ENCODE assay signal across 19 cellular contexts in genomic region chr1:23148084-23148483, GRCh38. TPM values are rescaled to one million over a fixed set of nuclear protein-coding genes. Genes with fewer than 3 reads are reported as not detected.
DNase-seq lines count a peak whose midpoint lies in the region; ATAC-seq, FAIRE-seq and TF ChIP-seq lines count a peak whose summit lies in the region.
"Had no signal": no experiment of that assay in that cellular context is flagged by ENCODE, and none has a peak within 500 bp of the region (broad histone marks: within the 10 kb centered on the region; RNA-seq: fewer than 3 reads in every experiment).

No MANE protein-coding gene starts in this region.

- no peak for FAIRE-seq in astrocyte (lab: Jason Lieb, UNC)
- FAIRE-seq: colon, D721Med, G401.6, GM12891 had no signal

- ATAC-seq in stimulated activated memory B cell treated with anti-CD40 and anti-IgM and Interleukin-4, amounts not matched to agents 10 μg/mL and 1 μg/mL and 100 μg/mL, for 72 hours: no peak
- no peak for ATAC-seq in left lung
- ATAC-seq: foreskin keratinocyte had no signal

- no peaks in the 10 kb centered on the region for H3K36me3 ChIP-seq in astrocyte (ENCODE audit: insufficient read depth, low read length)
- H3K36me3 ChIP-seq in stomach: no peaks in the 10 kb centered on the region
- no peaks in the 10 kb centered on the region for H3K36me3 ChIP-seq in left lung
- H3K36me3 ChIP-seq: ascending aorta, sigmoid colon, thyroid gland had no signal

- no peak overlapping the region for H3K27ac ChIP-seq in astrocyte (ENCODE audit: low read depth, low read length)
- H3K27ac ChIP-seq in stomach: no peak overlapping the region
- no peak overlapping the region for H3K27ac ChIP-seq in left lung
- H3K27ac ChIP-seq: ascending aorta, foreskin keratinocyte, sigmoid colon, thyroid gland had no signal

- no peak for TF ChIP-seq CTCF in astrocyte (IDR thresholded peaks at IDR 0.05; ENCODE audit: insufficient read depth, low read depth, low read length)
- no peak for TF ChIP-seq CTCF in stomach (IDR thresholded peaks at IDR 0.05)
- no peak for TF ChIP-seq CTCF in left lung (IDR thresholded peaks at IDR 0.05)

- peaks cover 15% of the 10 kb centered on the region for H3K4me1 Mint-ChIP-seq in activated naive CD4-positive, alpha-beta T cell treated with anti-CD3 and anti-CD28 coated beads, Interleukin-2, amount 10 ng/mL, durations not matched to agents 7 days and 5 days
- H3K4me1 Mint-ChIP-seq in T-helper 2 cell treated with Interferon-gamma antibody and Interleukin-4, amounts not matched to agents 5 μg/mL and 100 μg/mL, for 36 hours (ENCODE audit: low read depth): peaks cover 18% of the 10 kb centered on the region
- H3K4me1 Mint-ChIP-seq in astrocyte (ENCODE audit: low read depth, unreplicated experiment): peaks cover 20% of the 10 kb centered on the region
- H3K4me1 Mint-ChIP-seq in stimulated activated memory B cell treated with anti-CD40 and anti-IgM and Interleukin-4, amounts not matched to agents 10 μg/mL and 1 μg/mL and 100 μg/mL, for 72 hours: peaks cover 27% of the 10 kb centered on the region

- peak overlapping the region; percentile 16 for H3K27ac Mint-ChIP-seq in activated naive CD4-positive, alpha-beta T cell treated with anti-CD3 and anti-CD28 coated beads, Interleukin-2, amount 10 ng/mL, durations not matched to agents 7 days and 5 days
- peak overlapping the region; percentile 79 for H3K27ac Mint-ChIP-seq in T-helper 2 cell treated with Interferon-gamma antibody and Interleukin-4, amounts not matched to agents 5 μg/mL and 100 μg/mL, for 36 hours
- H3K27ac Mint-ChIP-seq in astrocyte (ENCODE audit: unreplicated experiment): no peak overlapping the region
- peak overlapping the region; percentile 27 for H3K27ac Mint-ChIP-seq in stimulated activated memory B cell treated with anti-CD40 and anti-IgM and Interleukin-4, amounts not matched to agents 10 μg/mL and 1 μg/mL and 100 μg/mL, for 72 hours

- H3K27me3 ChIP-seq in astrocyte (ENCODE audit: insufficient read depth, low read length) (no peaks in the 10 kb centered on the region), stomach (no peaks in the 10 kb centered on the region), left lung (no peaks in the 10 kb centered on the region)
- H3K27me3 ChIP-seq: ascending aorta, foreskin keratinocyte, sigmoid colon, thyroid gland had no signal

- WGBS in stomach, 5 donors: 72 to 80% (median 75%) methylated on average over 4 of the region's 4 CpGs

- no peaks in the 10 kb centered on the region for H3K36me3 Mint-ChIP-seq in activated naive CD4-positive, alpha-beta T cell treated with anti-CD3 and anti-CD28 coated beads, Interleukin-2, amount 10 ng/mL, durations not matched to agents 7 days and 5 days
- no peaks in the 10 kb centered on the region for H3K36me3 Mint-ChIP-seq in T-helper 2 cell treated with Interferon-gamma antibody and Interleukin-4, amounts not matched to agents 5 μg/mL and 100 μg/mL, for 36 hours (ENCODE audit: low read depth)
- peaks cover 6% of the 10 kb centered on the region for H3K36me3 Mint-ChIP-seq in astrocyte (ENCODE audit: low read depth, unreplicated experiment)
- no peaks in the 10 kb centered on the region for H3K36me3 Mint-ChIP-seq in stimulated activated memory B cell treated with anti-CD40 and anti-IgM and Interleukin-4, amounts not matched to agents 10 μg/mL and 1 μg/mL and 100 μg/mL, for 72 hours

- H3K4me3 Mint-ChIP-seq in activated naive CD4-positive, alpha-beta T cell treated with anti-CD3 and anti-CD28 coated beads, Interleukin-2, amount 10 ng/mL, durations not matched to agents 7 days and 5 days: no peak overlapping the region
- H3K4me3 Mint-ChIP-seq in T-helper 2 cell treated with Interferon-gamma antibody and Interleukin-4, amounts not matched to agents 5 μg/mL and 100 μg/mL, for 36 hours: peak overlapping the region; percentile 57
- H3K4me3 Mint-ChIP-seq in astrocyte (ENCODE audit: unreplicated experiment): no peak overlapping the region
- H3K4me3 Mint-ChIP-seq in stimulated activated memory B cell treated with anti-CD40 and anti-IgM and Interleukin-4, amounts not matched to agents 10 μg/mL and 1 μg/mL and 100 μg/mL, for 72 hours: no peak overlapping the region

- H4K20me1 ChIP-seq in astrocyte (ENCODE audit: insufficient read depth, low read length): peaks cover 95% of the 10 kb centered on the region

- H3K9me3 ChIP-seq in astrocyte (ENCODE audit: insufficient read depth, low read depth, low read length) (no peaks in the 10 kb centered on the region), stomach (no peaks in the 10 kb centered on the region), left lung (no peaks in the 10 kb centered on the region)
- H3K9me3 ChIP-seq: ascending aorta, sigmoid colon, thyroid gland had no signal

- no peak overlapping the region for H3K9ac ChIP-seq in astrocyte (ENCODE audit: low read length)

- H3K9me3 Mint-ChIP-seq in activated naive CD4-positive, alpha-beta T cell treated with anti-CD3 and anti-CD28 coated beads, Interleukin-2, amount 10 ng/mL, durations not matched to agents 7 days and 5 days: no peaks in the 10 kb centered on the region
- H3K9me3 Mint-ChIP-seq in T-helper 2 cell treated with Interferon-gamma antibody and Interleukin-4, amounts not matched to agents 5 μg/mL and 100 μg/mL, for 36 hours: no peaks in the 10 kb centered on the region
- H3K9me3 Mint-ChIP-seq in astrocyte (ENCODE audit: unreplicated experiment): no peaks in the 10 kb centered on the region
- no peaks in the 10 kb centered on the region for H3K9me3 Mint-ChIP-seq in stimulated activated memory B cell treated with anti-CD40 and anti-IgM and Interleukin-4, amounts not matched to agents 10 μg/mL and 1 μg/mL and 100 μg/mL, for 72 hours

- peak overlapping the region; percentile 12 for H3K4me2 ChIP-seq in astrocyte (ENCODE audit: low read length)

- no peak for TF ChIP-seq EP300 in stomach (IDR thresholded peaks at IDR 0.05)

- H3K79me2 ChIP-seq in astrocyte (ENCODE audit: insufficient read depth, low read length): peaks cover 97% of the 10 kb centered on the region

- H3K4me3 ChIP-seq in astrocyte (ENCODE audit: insufficient read depth, low read depth, low read length) (no peak overlapping the region), stomach (no peak overlapping the region), left lung (no peak overlapping the region)
- H3K4me3 ChIP-seq: ascending aorta, sigmoid colon, thyroid gland had no signal

- intact Hi-C loops in stomach (cut with DNase I; ENCODE audit: low total_unique reads): no loop called here
- intact Hi-C loops in posterior vena cava (cut with DNase I): no loop called here
- intact Hi-C loops in left lung (cut with DNase I): no loop called here

- H3K27me3 Mint-ChIP-seq in activated naive CD4-positive, alpha-beta T cell treated with anti-CD3 and anti-CD28 coated beads, Interleukin-2, amount 10 ng/mL, durations not matched to agents 7 days and 5 days: no peaks in the 10 kb centered on the region
- H3K27me3 Mint-ChIP-seq in T-helper 2 cell treated with Interferon-gamma antibody and Interleukin-4, amounts not matched to agents 5 μg/mL and 100 μg/mL, for 36 hours (ENCODE audit: low read depth): no peaks in the 10 kb centered on the region
- H3K27me3 Mint-ChIP-seq in astrocyte (ENCODE audit: low read depth, unreplicated experiment): no peaks in the 10 kb centered on the region
- no peaks in the 10 kb centered on the region for H3K27me3 Mint-ChIP-seq in stimulated activated memory B cell treated with anti-CD40 and anti-IgM and Interleukin-4, amounts not matched to agents 10 μg/mL and 1 μg/mL and 100 μg/mL, for 72 hours

- no peak overlapping the region for H2AFZ ChIP-seq in astrocyte (ENCODE audit: low read depth, low read length)

- CTCF ChIA-PET in activated naive CD4-positive, alpha-beta T cell treated with anti-CD3 and anti-CD28 coated beads, Interleukin-2, amount 10 ng/mL, durations not matched to agents 7 days and 5 days (lab: Charles Lee): interaction anchor here (1.0 to 1.8 kb wide), 3 partner anchors 36 to 49 kb away, joined by 3 to 9 read pairs (median 5); no protein-coding TSS in a partner anchor

- H3K4me1 ChIP-seq in astrocyte (ENCODE audit: insufficient read depth, low read length) (no peaks in the 10 kb centered on the region), stomach (peaks cover 0 to 31% (median 15%) of the 10 kb centered on the region in 4 donors), left lung (peaks cover 6 to 10% of the 10 kb centered on the region in 2 donors)
- H3K4me1 ChIP-seq: ascending aorta had no signal

- no peak for DNase-seq in activated naive CD4-positive, alpha-beta T cell treated with anti-CD3 and anti-CD28 coated beads, Interleukin-2, amount 10 ng/mL, durations not matched to agents 7 days and 5 days
- DNase-seq in activated naive CD4-positive, alpha-beta T cell (lab: John Stamatoyannopoulos, UW): no peak
- DNase-seq in T-helper 2 cell treated with Interferon-gamma antibody and Interleukin-4, amounts not matched to agents 5 μg/mL and 100 μg/mL, for 36 hours (ENCODE audit: low spot score): no peak
- DNase-seq in astrocyte (ENCODE audit: low read depth) (peak; percentile 3), stomach (no peak), posterior vena cava (ENCODE audit: low spot score) (no peak), left lung (no peak)
- DNase-seq: foreskin keratinocyte; NCI-H146; RPMI8226; sigmoid colon; stimulated activated CD4-positive, alpha-beta T cell treated with anti-CD3 and anti-CD28 coated beads, Interleukin-2, amount 100 ng/mL, for 24 hours; thyroid gland had no signal

- TF ChIP-seq POLR2A in stomach (IDR thresholded peaks at IDR 0.05): no peak

RNA-seq across cellular contexts. Expression of gene LUZP1, which starts 20.6 kb away (rescaled TPM):
- total RNA-seq in astrocyte (77.1 and 82.2 TPM in 2 replicates), stomach (10 to 100 TPM; 12.5 to 20.4 (median 19.3) TPM), posterior vena cava (10 to 100 TPM; 31.9 to 35.4 TPM), left lung (10 to 100 TPM; 29.8 to 31.4 TPM)
- 1 to 10 TPM; 2.6 to 4.9 (median 3.7) TPM for polyA plus RNA-seq in stomach
